1 cellular context compared by ENCODE assay signal in genomic region chr9:69036799-69037198, GRCh38.
TF ChIP-seq lines count a peak whose summit lies in the region.

No MANE protein-coding gene starts in this region.

TF ChIP-seq in WTC11, 78 proteins besides CTCF, POLR2A, EP300 and RAD21 (continued from another document):
- TF ChIP-seq JAZF1 (CRISPR knock-in tag; IDR thresholded peaks at IDR 0.05) (no peak), ZNF671 (CRISPR knock-in tag; IDR thresholded peaks at IDR 0.05) (no peak), AR (CRISPR knock-in tag; IDR thresholded peaks at IDR 0.05) (no peak), ATF6 (CRISPR knock-in tag; IDR thresholded peaks at IDR 0.05) (no peak), PREB (CRISPR knock-in tag; IDR thresholded peaks at IDR 0.05; ENCODE audit: borderline replicate concordance) (no peak)
